ENCODE assay signal across 1 cellular context in genomic region chrY:13738618-13739017, GRCh38.
TF ChIP-seq lines count a peak whose summit lies in the region.

No MANE protein-coding gene starts in this region.

TF ChIP-seq in GM23338, 12 proteins besides CTCF, POLR2A, EP300 and RAD21 (continued from another document):
- TF ChIP-seq ZNF462 (CRISPR knock-in tag; IDR thresholded peaks at IDR 0.05) (no peak), ETS1 (IDR thresholded peaks at IDR 0.05) (no peak), REST (IDR thresholded peaks at IDR 0.05; ENCODE audit: unreplicated experiment) (no peak), CREB1 (CRISPR knock-in tag; IDR thresholded peaks at IDR 0.05; ENCODE audit: low read depth) (no peak)
